16 cellular contexts compared by ENCODE assay signal in the genomic region with DNA sequence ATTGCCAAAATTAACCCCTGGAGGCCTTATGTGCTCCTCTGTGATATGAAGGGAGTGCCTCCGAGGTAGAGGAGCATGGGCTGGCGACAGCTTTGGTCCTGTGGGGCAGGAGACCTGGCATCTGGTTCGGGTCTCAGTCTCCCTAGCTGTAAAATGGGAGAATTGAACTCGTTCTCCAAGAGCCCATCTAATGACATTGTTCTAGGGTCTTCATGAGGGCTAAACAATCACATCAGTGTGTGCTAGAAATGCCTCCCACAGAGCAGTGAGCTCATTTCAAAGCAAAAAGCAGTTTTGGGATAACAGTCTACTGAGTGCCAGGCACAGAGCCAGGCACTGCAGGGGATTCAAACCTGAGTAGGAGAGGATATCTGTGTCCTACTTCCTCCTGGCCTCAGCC.
DNase-seq lines count a peak whose midpoint lies in the region; ATAC-seq and TF ChIP-seq lines count a peak whose summit lies in the region.
"Had no signal": no experiment of that assay in that cellular context is flagged by ENCODE, and none has a peak within 500 bp of the region (broad histone marks: within the 10 kb centered on the region; RNA-seq: fewer than 3 reads in every experiment).

No MANE protein-coding gene starts in this region.

- no peak overlapping the region for H2AK9ac ChIP-seq in IMR-90 (replicated peaks; ENCODE audit: low read depth, low read length, poor library complexity)

- CTCF ChIA-PET in IMR-90 (lab: Yijun Ruan, JAX): no interaction called here

- H3K56ac ChIP-seq in IMR-90 (ENCODE audit: extremely low read depth, insufficient read depth, low read length): no peak overlapping the region

- H2AFZ ChIP-seq in IMR-90 (replicated peaks; ENCODE audit: low read length, poor library complexity) (no peak overlapping the region), trophoblast cell (ENCODE audit: insufficient read depth, low read length, poor library complexity) (no peak overlapping the region)
- H2AFZ ChIP-seq: GM23338 had no signal

- no peak overlapping the region for H2BK120ac ChIP-seq in IMR-90 (ENCODE audit: low read depth, low read length)
- no peak overlapping the region for H2BK120ac ChIP-seq in trophoblast cell (ENCODE audit: insufficient read depth, low read length, poor library complexity)

- no TSS peak for BruUV-seq in IMR-90 (replicated peaks; lab: Mats Ljungman, UMichigan)

- no peaks in the 10 kb centered on the region for H3K36me3 ChIP-seq in IMR-90 (ENCODE audit: control insufficient read depth, insufficient read depth, low read length)
- no peaks in the 10 kb centered on the region for H3K36me3 ChIP-seq in trophoblast cell (ENCODE audit: control insufficient read depth in 1 of 2, insufficient read depth in 2 of 2, low read length in 2 of 2)
- H3K36me3 ChIP-seq: HAP-1 had no signal

- H3K27ac Mint-ChIP-seq in central memory CD8-positive, alpha-beta T cell (ENCODE audit: low read depth): peak overlapping the region; percentile 13
- peak overlapping the region in 2 of 3 experiments; percentile 3 to 54 for H3K27ac Mint-ChIP-seq in nephron
- H3K27ac Mint-ChIP-seq: GM23338 had no signal

- no peaks in the 10 kb centered on the region for H4K20me1 ChIP-seq in IMR-90 (ENCODE audit: insufficient read depth, low read length)

- in situ Hi-C loops in IMR-90 (cut with MboI; ENCODE audit: low sequenced_read_pairs) (no loop called here), KBM-7 (cut with MboI; ENCODE audit: low pct_unique_long_range_greater_than_20kb, low sequenced_read_pairs) (no loop called here), G401 (cut with HindIII; ENCODE audit: low sequenced_read_pairs) (no loop called here)

- H3K4me3 Mint-ChIP-seq in central memory CD8-positive, alpha-beta T cell: no peak overlapping the region
- no peak overlapping the region for H3K4me3 Mint-ChIP-seq in nephron
- H3K4me3 Mint-ChIP-seq: CD4-positive, alpha-beta memory T cell; GM23338 had no signal

- POLR2A ChIA-PET in IMR-90 (lab: Charles Lee; ENCODE audit: unreplicated experiment): no interaction called here

- H3K4ac ChIP-seq in IMR-90 (ENCODE audit: low read depth, low read length): no peak overlapping the region
- no peak overlapping the region for H3K4ac ChIP-seq in trophoblast cell (ENCODE audit: low read depth, low read length)

- peak overlapping the region; percentile 1 for H2BK12ac ChIP-seq in trophoblast cell (ENCODE audit: low read length)

- H4K8ac ChIP-seq in IMR-90 (ENCODE audit: low read depth in 2 of 2, low read length in 2 of 2) (no peak overlapping the region), trophoblast cell (ENCODE audit: low read depth, low read length) (no peak overlapping the region)

- TF ChIP-seq CTCF in IMR-90 (conservative IDR thresholded peaks at IDR 0.05; ENCODE audit: low read depth, low read length) (no peak), nephron (IDR thresholded peaks at IDR 0.05; ENCODE audit: unreplicated experiment in 3 of 3) (no peak)

- H3K79me2 ChIP-seq in trophoblast cell (ENCODE audit: control insufficient read depth, insufficient read depth, low read length, poor library complexity): no peaks in the 10 kb centered on the region

- H3K23ac ChIP-seq in IMR-90 (ENCODE audit: low read depth, low read length) (no peak overlapping the region), trophoblast cell (ENCODE audit: low read length) (no peak overlapping the region)

- intact Hi-C loops in IMR-90 (cut with micrococcal nuclease): no loop called here

- no peak overlapping the region for H2AK5ac ChIP-seq in IMR-90 (ENCODE audit: low read depth, low read length)
- H2AK5ac ChIP-seq in trophoblast cell (ENCODE audit: low read length): no peak overlapping the region

- dilution Hi-C loops in IMR-90 (cut with HindIII; ENCODE audit: low sequenced_read_pairs, unreplicated experiment): no loop called here

- H3K79me1 ChIP-seq in IMR-90 (ENCODE audit: low read depth in 1 of 2, low read length in 2 of 2) (no peaks in the 10 kb centered on the region), trophoblast cell (ENCODE audit: low read length) (no peaks in the 10 kb centered on the region)

- H4K12ac ChIP-seq in trophoblast cell (ENCODE audit: low read depth, low read length): no peak overlapping the region

- TF ChIP-seq POLR2A in IMR-90 (IDR thresholded peaks at IDR 0.05; ENCODE audit: low read depth, low read length): no peak

- H4K91ac ChIP-seq in IMR-90 (ENCODE audit: insufficient read depth, low read depth, low read length): no peak overlapping the region
- no peak overlapping the region for H4K91ac ChIP-seq in trophoblast cell (ENCODE audit: low read depth, low read length)

- H3K4me2 ChIP-seq in IMR-90 (ENCODE audit: low read depth, low read length) (no peak overlapping the region), trophoblast cell (ENCODE audit: low read length) (no peak overlapping the region)
- H3K4me2 ChIP-seq: GM23338 had no signal

- no peak for TF ChIP-seq RAD21 in IMR-90 (IDR thresholded peaks at IDR 0.05; ENCODE audit: low read length)

- H3K9me3 ChIP-seq in IMR-90 (ENCODE audit: control insufficient read depth, insufficient read depth, low read length): no peaks in the 10 kb centered on the region
- H3K9me3 ChIP-seq in trophoblast cell (ENCODE audit: insufficient read depth, low read depth, low read length): peaks cover 2% of the 10 kb centered on the region
- H3K9me3 ChIP-seq: HAP-1 had no signal

- no peak overlapping the region for H3K9ac ChIP-seq in IMR-90 (ENCODE audit: low read depth, low read length)
- H3K9ac ChIP-seq in trophoblast cell (ENCODE audit: low read length): no peak overlapping the region

- H3K4me1 ChIP-seq in IMR-90 (ENCODE audit: control insufficient read depth, insufficient read depth, low read length) (peaks cover 2% of the 10 kb centered on the region), trophoblast cell (ENCODE audit: control insufficient read depth in 1 of 2, insufficient read depth in 2 of 2, low read length in 2 of 2) (peaks cover 7 to 13% of the 10 kb centered on the region in 2 experiments)
- H3K4me1 ChIP-seq: HAP-1 had no signal

- H3K9me1 ChIP-seq in IMR-90 (ENCODE audit: insufficient read depth, low read length): 0 out of 2 replicates have a peak, but pooled peaks cover 8% of the 10 kb centered on the region

- peaks cover 35% of the 10 kb centered on the region for H3K27me3 Mint-ChIP-seq in central memory CD8-positive, alpha-beta T cell
- peaks cover 10% of the 10 kb centered on the region for H3K27me3 Mint-ChIP-seq in nephron (ENCODE audit: low read depth)

- no peak overlapping the region for H3K4me3 ChIP-seq in IMR-90 (ENCODE audit: insufficient read depth, low read depth, low read length)
- H3K4me3 ChIP-seq in trophoblast cell (ENCODE audit: low read depth, low read length): no peak overlapping the region
- H3K4me3 ChIP-seq: GM12878, GM23338, HAP-1 had no signal

- DNase-seq in IMR-90 (no peak), trophoblast cell (no peak), KBM-7 (no peak), NCI-H2029 (lab: John Stamatoyannopoulos, UW) (no peak), G401 (ENCODE audit: low spot score) (no peak)
- DNase-seq in central memory CD8-positive, alpha-beta T cell (ENCODE audit: low spot score in 2 of 2): no peak
- DNase-seq: C1 segment of cervical spinal cord; CD4-positive, alpha-beta memory T cell; COR-L47; DMS153; DND-41; GDM1 had no signal

- no peaks in the 10 kb centered on the region; the same call in 1 of the 2 replicates for H3K27me3 ChIP-seq in IMR-90 (ENCODE audit: control insufficient read depth, insufficient read depth, low read length)
- H3K27me3 ChIP-seq in trophoblast cell (ENCODE audit: insufficient read depth, low read length): no peaks in the 10 kb centered on the region

- H3K36me3 Mint-ChIP-seq in central memory CD8-positive, alpha-beta T cell (ENCODE audit: insufficient read depth): no peaks in the 10 kb centered on the region
- H3K36me3 Mint-ChIP-seq in nephron (ENCODE audit: low read depth): no peaks in the 10 kb centered on the region
- H3K36me3 Mint-ChIP-seq: CD4-positive, alpha-beta memory T cell had no signal

- H3K18ac ChIP-seq in IMR-90 (ENCODE audit: low read depth, low read length): no peak overlapping the region
- no peak overlapping the region for H3K18ac ChIP-seq in trophoblast cell (ENCODE audit: low read length)

- H4K5ac ChIP-seq in IMR-90 (ENCODE audit: low read depth, low read length): no peak overlapping the region

- H2BK5ac ChIP-seq in IMR-90 (ENCODE audit: low read depth, low read length, poor library complexity, severe bottlenecking) (no peak overlapping the region), trophoblast cell (ENCODE audit: low read depth, low read length, poor library complexity) (no peak overlapping the region)

- 100% methylated on average over 1 of the region's 4 CpGs; no CpG with 5 or more reads in 1 of the 2 experiments for WGBS in IMR-90 (ENCODE audit: extremely low coverage in 2 of 2, insufficient read length in 1 of 2), 2 experiments
- WGBS in trophoblast cell (ENCODE audit: extremely low coverage, insufficient coverage, insufficient read length): no CpG with 5 or more reads among the region's 4 CpGs

- H3K14ac ChIP-seq in IMR-90 (replicated peaks; ENCODE audit: low read depth, low read length) (0 out of 2 replicates have a peak overlapping the region, but pooled peaks have one; percentile 5), trophoblast cell (ENCODE audit: low read length) (no peak overlapping the region)

- H3K27ac ChIP-seq in IMR-90 (ENCODE audit: insufficient read depth, low read length) (no peak overlapping the region), trophoblast cell (ENCODE audit: low read depth, low read length) (no peak overlapping the region)

- H3K4me1 Mint-ChIP-seq in central memory CD8-positive, alpha-beta T cell: no peaks in the 10 kb centered on the region
- peaks cover 40% of the 10 kb centered on the region for H3K4me1 Mint-ChIP-seq in nephron

- H2BK15ac ChIP-seq in IMR-90 (ENCODE audit: low read depth, low read length): no peak overlapping the region

- ATAC-seq in IMR-90 (ENCODE audit: low read depth): no peak
- ATAC-seq in central memory CD8-positive, alpha-beta T cell (replicated peaks; ENCODE audit: extremely low read depth, poor library complexity, severe bottlenecking): no peak
- ATAC-seq: GM12878, GM23338 had no signal

- no peaks in the 10 kb centered on the region for H3K9me3 Mint-ChIP-seq in central memory CD8-positive, alpha-beta T cell
- no peaks in the 10 kb centered on the region for H3K9me3 Mint-ChIP-seq in nephron
- H3K9me3 Mint-ChIP-seq: CD4-positive, alpha-beta memory T cell; GM23338 had no signal

- H2BK20ac ChIP-seq in IMR-90 (ENCODE audit: low read depth, low read length): no peak overlapping the region

TF ChIP-seq in IMR-90, 13 proteins besides CTCF, POLR2A, EP300 and RAD21 (continues in another document):
- TF ChIP-seq NFE2L2 (IDR thresholded peaks at IDR 0.05; ENCODE audit: low read depth, low read length) (no peak), CHD1 (IDR thresholded peaks at IDR 0.05; ENCODE audit: low read depth, low read length) (no peak)
- TF ChIP-seq, protein P1, sequence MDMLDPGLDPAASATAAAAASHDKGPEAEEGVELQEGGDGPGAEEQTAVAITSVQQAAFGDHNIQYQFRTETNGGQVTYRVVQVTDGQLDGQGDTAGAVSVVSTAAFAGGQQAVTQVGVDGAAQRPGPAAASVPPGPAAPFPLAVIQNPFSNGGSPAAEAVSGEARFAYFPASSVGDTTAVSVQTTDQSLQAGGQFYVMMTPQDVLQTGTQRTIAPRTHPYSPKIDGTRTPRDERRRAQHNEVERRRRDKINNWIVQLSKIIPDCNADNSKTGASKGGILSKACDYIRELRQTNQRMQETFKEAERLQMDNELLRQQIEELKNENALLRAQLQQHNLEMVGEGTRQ (IDR thresholded peaks at IDR 0.05; ENCODE audit: low read depth, low read length): no peak
